ENCODE assay signal across 5 cellular contexts in the genomic region with DNA sequence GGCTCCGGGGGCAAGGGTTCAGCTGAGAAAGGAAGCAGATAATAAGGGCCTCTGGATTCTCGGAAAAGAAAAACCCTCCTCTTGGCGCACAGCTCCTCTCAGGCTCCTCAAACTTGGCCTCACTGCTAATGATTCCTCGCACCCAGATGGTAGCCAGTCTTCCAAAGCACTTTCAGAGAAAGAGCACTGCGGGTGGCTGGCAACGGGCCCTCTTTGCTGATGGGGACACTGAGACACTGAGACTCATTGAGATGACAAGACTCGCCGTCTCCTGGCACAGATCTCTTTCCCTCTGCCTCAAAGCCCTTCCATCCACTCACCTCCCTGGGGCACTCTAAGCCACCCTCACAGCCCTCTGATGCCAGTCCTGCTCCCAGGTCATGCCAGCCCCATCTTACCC. TPM values are rescaled to one million over a fixed set of nuclear protein-coding genes. Genes with fewer than 3 reads are reported as not detected.
"Had no signal": no experiment of that assay in that cellular context is flagged by ENCODE, and none has a peak within 500 bp of the region (broad histone marks: within the 10 kb centered on the region; RNA-seq: fewer than 3 reads in every experiment).

No MANE protein-coding gene starts in this region.

RNA-seq across cellular contexts. Expression of gene GOLGA8K, which starts 6.6 kb away (rescaled TPM):
- total RNA-seq: GM23248, H4, HepG2, HFFc6 had no signal
- polyA plus RNA-seq: GM23248, IgD-negative memory B cell had no signal

RNA-seq across cellular contexts. Expression of gene GOLGA8O, which starts 58.9 kb away (rescaled TPM):
- total RNA-seq: GM23248, HepG2 had no signal
- polyA plus RNA-seq: GM23248, IgD-negative memory B cell had no signal
